Comparison of ENCODE assay signal across 16 cellular contexts in the genomic region with DNA sequence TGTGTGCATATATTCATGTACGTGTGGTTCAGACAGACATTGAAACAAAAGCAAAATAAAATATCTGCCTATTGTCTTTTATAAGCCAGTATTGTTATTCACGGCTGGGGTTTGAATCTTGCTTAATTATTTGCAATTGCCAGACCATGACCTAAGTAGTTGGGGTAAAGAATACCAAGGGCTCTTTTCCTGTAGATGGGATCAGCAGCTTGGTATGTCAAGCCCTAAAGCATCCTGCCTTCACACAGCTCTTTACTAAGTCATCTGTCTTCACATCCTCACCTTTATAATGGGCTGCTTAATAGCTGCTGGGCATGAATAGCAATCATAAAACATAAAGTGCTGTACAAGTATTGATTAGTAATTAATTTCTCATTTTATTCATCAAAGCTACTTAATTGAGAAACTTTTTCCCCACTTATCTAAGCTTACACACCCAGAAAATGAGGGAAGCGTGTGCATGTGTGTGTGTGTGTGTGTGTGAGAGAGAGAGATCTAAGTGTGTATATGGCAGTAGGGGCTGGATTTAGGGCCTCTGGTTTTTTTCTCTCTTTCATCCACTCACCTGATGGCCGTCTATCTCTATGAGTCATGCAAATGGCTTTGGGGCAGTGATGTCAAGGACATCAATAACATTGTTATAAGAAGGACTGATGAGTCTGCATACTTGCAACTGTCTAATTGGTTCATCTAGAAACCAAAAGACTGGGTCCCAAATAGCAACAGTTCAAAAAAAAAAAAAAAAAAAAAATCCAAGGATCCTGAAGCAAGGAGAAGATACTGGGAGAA.
DNase-seq lines count a peak whose midpoint lies in the region; ATAC-seq and TF ChIP-seq lines count a peak whose summit lies in the region.
"Had no signal": no experiment of that assay in that cellular context is flagged by ENCODE, and none has a peak within 500 bp of the region (broad histone marks: within the 10 kb centered on the region; RNA-seq: fewer than 3 reads in every experiment).

No MANE protein-coding gene starts in this region.

- no peak overlapping the region for H3K4me3 ChIP-seq in choroid plexus epithelial cell (ENCODE audit: low read depth, low read length)
- H3K4me3 ChIP-seq: Peyer's patch had no signal

- H3K36me3 Mint-ChIP-seq in effector memory CD8-positive, alpha-beta T cell (ENCODE audit: insufficient read depth), result no peaks in the 10 kb centered on the region
- H3K36me3 Mint-ChIP-seq: activated naive CD4-positive, alpha-beta T cell treated with anti-CD3 and anti-CD28 coated beads, Interleukin-2, amount 50 U/mL, for 24 hours had no signal

- no peaks in the 10 kb centered on the region for H3K27me3 Mint-ChIP-seq in effector memory CD8-positive, alpha-beta T cell
- H3K27me3 Mint-ChIP-seq: CD4-positive, alpha-beta T cell; progenitor cell of endocrine pancreas had no signal

- H3K4me3 Mint-ChIP-seq in effector memory CD8-positive, alpha-beta T cell, result no peak overlapping the region
- H3K4me3 Mint-ChIP-seq: activated naive CD4-positive, alpha-beta T cell treated with anti-CD3 and anti-CD28 coated beads, Interleukin-2, amount 50 U/mL, for 24 hours; CD4-positive, alpha-beta T cell had no signal

- DNase-seq in AG08396 (ENCODE audit: low spot score) (peak; percentile 26), choroid plexus epithelial cell (ENCODE audit: low read depth) (peak; percentile 46), myocyte (ENCODE audit: low read depth) (peak; percentile 48), NOMO-1 treated with dmso at 0.1 percent for 144 hours (lab: John Stamatoyannopoulos, UW; ENCODE audit: unreplicated experiment) (no peak), activated gamma-delta T cell (lab: John Stamatoyannopoulos, UW) (no peak)
- no peak for DNase-seq in effector memory CD8-positive, alpha-beta T cell
- DNase-seq: CD4-positive, alpha-beta T cell; hippocampal formation; NCI-H345; Peyer's patch; stimulated activated CD4-positive, alpha-beta T cell treated with anti-CD3 and anti-CD28 coated beads, Interleukin-4, amount 100 ng/mL, for 1 hour; stimulated activated naive CD8-positive, alpha-beta T cell treated with anti-CD3 and anti-CD28 coated beads, Interleukin-15, Interleukin-2, amounts not matched to agents 100 U/mL and 50 U/mL, for 24 hours had no signal

- ATAC-seq in effector memory CD8-positive, alpha-beta T cell (replicated peaks), result no peak
- ATAC-seq in GM21381 (IDR thresholded peaks at IDR 0.05; ENCODE audit: unreplicated experiment), result no peak
- ATAC-seq: stimulated activated naive CD8-positive, alpha-beta T cell treated with anti-CD3 and anti-CD28 coated beads, Interleukin-15, Interleukin-2, amounts not matched to agents 100 U/mL and 50 U/mL, for 24 hours had no signal

- no peaks in the 10 kb centered on the region for H3K4me1 Mint-ChIP-seq in effector memory CD8-positive, alpha-beta T cell (ENCODE audit: low read depth in 2 of 2)
- H3K4me1 Mint-ChIP-seq: activated naive CD4-positive, alpha-beta T cell treated with anti-CD3 and anti-CD28 coated beads, Interleukin-2, amount 50 U/mL, for 24 hours had no signal

- 0 out of 2 replicates have a peak, but pooled peaks have one; percentile 8 for TF ChIP-seq RAD21 in Ishikawa (IDR thresholded peaks at IDR 0.05; ENCODE audit: low read depth)

- peaks cover 0 to 4% of the 10 kb centered on the region in 2 donors for H3K9me3 Mint-ChIP-seq in effector memory CD8-positive, alpha-beta T cell
- H3K9me3 Mint-ChIP-seq: activated naive CD4-positive, alpha-beta T cell treated with anti-CD3 and anti-CD28 coated beads, Interleukin-2, amount 50 U/mL, for 24 hours; CD4-positive, alpha-beta T cell had no signal

- peak; percentile 85 for TF ChIP-seq EP300 in Ishikawa (IDR thresholded peaks at IDR 0.05; ENCODE audit: borderline replicate concordance)

- no peak for TF ChIP-seq CTCF in choroid plexus epithelial cell (conservative IDR thresholded peaks at IDR 0.05; ENCODE audit: low read depth, low read length)

- no peak overlapping the region for H3K27ac Mint-ChIP-seq in effector memory CD8-positive, alpha-beta T cell
- H3K27ac Mint-ChIP-seq: activated naive CD4-positive, alpha-beta T cell treated with anti-CD3 and anti-CD28 coated beads, Interleukin-2, amount 50 U/mL, for 24 hours; CD4-positive, alpha-beta T cell; progenitor cell of endocrine pancreas had no signal

TF ChIP-seq in Ishikawa, 13 proteins besides CTCF, POLR2A, EP300 and RAD21:
- TF ChIP-seq TEAD4 (IDR thresholded peaks at IDR 0.05) (peak; percentile 62), CEBPB (IDR thresholded peaks at IDR 0.05) (peak; percentile 66), ZBTB7A (IDR thresholded peaks at IDR 0.05; ENCODE audit: low read depth) (no peak), NFIC (IDR thresholded peaks at IDR 0.05) (peak; percentile 19; the same call in 1 of the 2 replicates), FOXM1 (IDR thresholded peaks at IDR 0.05; ENCODE audit: borderline replicate concordance, low read depth) (peak; percentile 81), TCF12 (IDR thresholded peaks at IDR 0.05; ENCODE audit: low read depth) (peak; percentile 78)
- TF ChIP-seq, protein P1, sequence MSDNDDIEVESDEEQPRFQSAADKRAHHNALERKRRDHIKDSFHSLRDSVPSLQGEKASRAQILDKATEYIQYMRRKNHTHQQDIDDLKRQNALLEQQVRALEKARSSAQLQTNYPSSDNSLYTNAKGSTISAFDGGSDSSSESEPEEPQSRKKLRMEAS (IDR thresholded peaks at IDR 0.05), result no peak
- TF ChIP-seq, protein P2, sequence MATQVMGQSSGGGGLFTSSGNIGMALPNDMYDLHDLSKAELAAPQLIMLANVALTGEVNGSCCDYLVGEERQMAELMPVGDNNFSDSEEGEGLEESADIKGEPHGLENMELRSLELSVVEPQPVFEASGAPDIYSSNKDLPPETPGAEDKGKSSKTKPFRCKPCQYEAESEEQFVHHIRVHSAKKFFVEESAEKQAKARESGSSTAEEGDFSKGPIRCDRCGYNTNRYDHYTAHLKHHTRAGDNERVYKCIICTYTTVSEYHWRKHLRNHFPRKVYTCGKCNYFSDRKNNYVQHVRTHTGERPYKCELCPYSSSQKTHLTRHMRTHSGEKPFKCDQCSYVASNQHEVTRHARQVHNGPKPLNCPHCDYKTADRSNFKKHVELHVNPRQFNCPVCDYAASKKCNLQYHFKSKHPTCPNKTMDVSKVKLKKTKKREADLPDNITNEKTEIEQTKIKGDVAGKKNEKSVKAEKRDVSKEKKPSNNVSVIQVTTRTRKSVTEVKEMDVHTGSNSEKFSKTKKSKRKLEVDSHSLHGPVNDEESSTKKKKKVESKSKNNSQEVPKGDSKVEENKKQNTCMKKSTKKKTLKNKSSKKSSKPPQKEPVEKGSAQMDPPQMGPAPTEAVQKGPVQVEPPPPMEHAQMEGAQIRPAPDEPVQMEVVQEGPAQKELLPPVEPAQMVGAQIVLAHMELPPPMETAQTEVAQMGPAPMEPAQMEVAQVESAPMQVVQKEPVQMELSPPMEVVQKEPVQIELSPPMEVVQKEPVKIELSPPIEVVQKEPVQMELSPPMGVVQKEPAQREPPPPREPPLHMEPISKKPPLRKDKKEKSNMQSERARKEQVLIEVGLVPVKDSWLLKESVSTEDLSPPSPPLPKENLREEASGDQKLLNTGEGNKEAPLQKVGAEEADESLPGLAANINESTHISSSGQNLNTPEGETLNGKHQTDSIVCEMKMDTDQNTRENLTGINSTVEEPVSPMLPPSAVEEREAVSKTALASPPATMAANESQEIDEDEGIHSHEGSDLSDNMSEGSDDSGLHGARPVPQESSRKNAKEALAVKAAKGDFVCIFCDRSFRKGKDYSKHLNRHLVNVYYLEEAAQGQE (IDR thresholded peaks at IDR 0.05; ENCODE audit: low read depth), result no peak

Comparison
In these comparisons a context has a peak if more than half of its experiments do, and no peak if none do; other contexts are left out.
1. DNase-seq: peak in AG08396 (single experiment), choroid plexus epithelial cell (single experiment) and myocyte (single experiment); none in NOMO-1 treated with dmso at 0.1 percent for 144 hours (single experiment), effector memory CD8-positive, alpha-beta T cell (0 of 3) and activated gamma-delta T cell (single experiment).